ENCODE assay signal across 1 cellular context in genomic region chr16:29854520-29855100, GRCh38.
TF ChIP-seq lines count a peak whose summit lies in the region.

No MANE protein-coding gene starts in this region.

TF ChIP-seq in GM12878, 131 proteins besides CTCF, POLR2A, EP300 and RAD21:
- TF ChIP-seq RFX5 (IDR thresholded peaks at IDR 0.05; ENCODE audit: low read depth, low read length) (no peak), DPF2 (IDR thresholded peaks at IDR 0.05) (no peak), RCOR1 (conservative IDR thresholded peaks at IDR 0.05; ENCODE audit: low read depth, low read length) (no peak), CBX5 (IDR thresholded peaks at IDR 0.05; ENCODE audit: low read depth) (no peak), NR2C1 (IDR thresholded peaks at IDR 0.05) (no peak)
TF ChIP-seq in GM12878: peak in this region for 0.
